12 cellular contexts compared by ENCODE assay signal in the genomic region with DNA sequence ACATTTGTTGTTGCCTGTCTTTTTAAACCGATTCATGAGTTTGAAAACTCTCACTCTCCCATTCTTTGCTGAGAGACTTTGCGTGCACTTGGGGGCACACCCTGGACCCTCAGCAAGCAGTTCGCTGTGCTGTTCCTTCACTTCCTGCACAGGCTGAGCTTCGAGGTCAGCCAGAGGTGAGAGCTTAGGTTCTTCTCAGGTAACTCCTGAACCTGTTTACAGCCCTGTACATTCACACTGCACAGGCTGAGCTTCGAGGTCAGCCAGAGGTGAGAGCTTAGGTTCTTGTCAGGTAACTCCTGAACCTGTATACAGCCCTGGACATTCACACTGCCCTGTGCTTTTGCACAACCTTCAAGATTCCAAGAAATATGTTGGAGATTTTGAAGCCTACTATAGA. TPM values are rescaled to one million over a fixed set of nuclear protein-coding genes. Genes with fewer than 3 reads are reported as not detected.
DNase-seq lines count a peak whose midpoint lies in the region; ATAC-seq, FAIRE-seq and TF ChIP-seq lines count a peak whose summit lies in the region.
"Had no signal": no experiment of that assay in that cellular context is flagged by ENCODE, and none has a peak within 500 bp of the region (broad histone marks: within the 10 kb centered on the region; RNA-seq: fewer than 3 reads in every experiment).

No MANE protein-coding gene starts in this region.

- H2AFZ ChIP-seq in HepG2 (ENCODE audit: low read length): no peak overlapping the region

- no peak for TF ChIP-seq RAD21 in HepG2 (CRISPR knock-in tag; IDR thresholded peaks at IDR 0.05)

- POLR2A ChIA-PET in HepG2 (lab: Yijun Ruan, JAX): no interaction called here

- H3K4me3 Mint-ChIP-seq in type B pancreatic cell: peak overlapping the region; percentile 23

- no peaks in the 10 kb centered on the region for H3K9me3 Mint-ChIP-seq in type B pancreatic cell

- TF ChIP-seq POLR2A in right lobe of liver (IDR thresholded peaks at IDR 0.05): no peak
- no peak for TF ChIP-seq POLR2A in HepG2 (IDR thresholded peaks at IDR 0.05; ENCODE audit: insufficient read depth in 1 of 2, low read depth in 2 of 2, low read length in 2 of 2)
- no peak for TF ChIP-seq POLR2A in Peyer's patch (IDR thresholded peaks at IDR 0.05)
- no peak for TF ChIP-seq POLR2A in vagina (IDR thresholded peaks at IDR 0.05)

- no peaks in the 10 kb centered on the region for H3K79me2 ChIP-seq in HepG2 (ENCODE audit: insufficient read depth, low read length)

- no peak for FAIRE-seq in HepG2 (lab: Jason Lieb, UNC)

- H3K4me2 ChIP-seq in HepG2 (ENCODE audit: low read depth, low read length): no peak overlapping the region

- no peaks in the 10 kb centered on the region for H3K27me3 Mint-ChIP-seq in type B pancreatic cell

- H3K27ac ChIP-seq in right lobe of liver: no peak overlapping the region
- no peak overlapping the region for H3K27ac ChIP-seq in HepG2 (ENCODE audit: extremely low read length, insufficient read depth, low read length)
- H3K27ac ChIP-seq in Peyer's patch: peak overlapping the region; percentile 49 to 71 (median 58)
- peak overlapping the region; percentile 69 for H3K27ac ChIP-seq in effector memory CD4-positive, alpha-beta T cell (ENCODE audit: insufficient read depth, low read length, poor library complexity, severe bottlenecking)
- H3K27ac ChIP-seq in vagina: no peak overlapping the region

- intact Hi-C loops in right lobe of liver (cut with DNase I): no loop called here
- intact Hi-C loops in HepG2 (cut with micrococcal nuclease; ENCODE audit: unreplicated experiment): no loop called here
- intact Hi-C loops in vagina (cut with DNase I): no loop called here

- H3K9me3 ChIP-seq in right lobe of liver (no peaks in the 10 kb centered on the region), HepG2 (ENCODE audit: low read length) (no peaks in the 10 kb centered on the region), Peyer's patch (no peaks in the 10 kb centered on the region), vagina (no peaks in the 10 kb centered on the region)
- H3K9me3 ChIP-seq in effector memory CD4-positive, alpha-beta T cell (ENCODE audit: control insufficient read depth, low read length): no peaks in the 10 kb centered on the region

- CTCF ChIA-PET in HepG2 (lab: Yijun Ruan, JAX; ENCODE audit: low intra/inter-chr PET ratio, low total read pairs): no interaction called here

- in situ Hi-C loops in HepG2 (cut with HindIII; ENCODE audit: extremely low pct_ligation_motif_present, low pct_unique_long_range_greater_than_20kb): no loop called here
- in situ Hi-C loops in GM13976 (cut with MboI; ENCODE audit: low sequenced_read_pairs, unreplicated experiment): loop anchor here (10.0 kb wide), 1 partner anchor 182 kb away; no protein-coding TSS in a partner anchor

- no peaks in the 10 kb centered on the region for H4K20me1 ChIP-seq in HepG2 (ENCODE audit: insufficient read depth, low read length)

- H3K4me1 Mint-ChIP-seq in type B pancreatic cell (ENCODE audit: unreplicated experiment): no peaks in the 10 kb centered on the region

- ATAC-seq in right lobe of liver: peak in 3 of 4 donors; percentile 40 to 47 (median 44)
- no peak for ATAC-seq in HepG2

- no peak for TF ChIP-seq CTCF in right lobe of liver (IDR thresholded peaks at IDR 0.05)
- TF ChIP-seq CTCF in HepG2 (CRISPR knock-in tag; IDR thresholded peaks at IDR 0.05): no peak
- no peak for TF ChIP-seq CTCF in Peyer's patch (IDR thresholded peaks at IDR 0.05)
- no peak for TF ChIP-seq CTCF in type B pancreatic cell (conservative IDR thresholded peaks at IDR 0.05)
- no peak for TF ChIP-seq CTCF in vagina (IDR thresholded peaks at IDR 0.05)
- TF ChIP-seq CTCF in GM13976 (IDR thresholded peaks at IDR 0.05; ENCODE audit: borderline replicate concordance, control extremely low read depth, extremely low read depth, insufficient read depth, missing control alignments): no peak

- TF ChIP-seq EP300 in HepG2 (IDR thresholded peaks at IDR 0.05; ENCODE audit: low read depth in 2 of 2, low read length in 2 of 2): no peak
- TF ChIP-seq EP300 in HepG2 (CRISPR knock-in tag; IDR thresholded peaks at IDR 0.05; ENCODE audit: borderline replicate concordance): no peak

- no peak overlapping the region for H3K4me3 ChIP-seq in right lobe of liver
- no peak overlapping the region for H3K4me3 ChIP-seq in HepG2 (replicated peaks in 1 of 3; ENCODE audit: insufficient read depth in 1 of 3, low read depth in 2 of 3, low read length in 3 of 3)
- no peak overlapping the region for H3K4me3 ChIP-seq in Peyer's patch
- H3K4me3 ChIP-seq in effector memory CD4-positive, alpha-beta T cell (ENCODE audit: insufficient read depth, low read depth, low read length, poor library complexity, severe bottlenecking): peak overlapping the region; percentile 15
- no peak overlapping the region for H3K4me3 ChIP-seq in vagina

- DNase-seq in right lobe of liver (no peak), HepG2 (ENCODE audit: low spot score) (no peak), Peyer's patch (peak in 2 of 3 donors; percentile 44 to 73), type B pancreatic cell (ENCODE audit: extremely low spot score, unreplicated experiment) (no peak), vagina (ENCODE audit: extremely low spot score in 2 of 2) (no peak), GM13976 (ENCODE audit: low spot score) (no peak), HuH-7.5 (ENCODE audit: low spot score) (no peak)
- peak in 1 of 3 donors; percentile 34 for DNase-seq in effector memory CD4-positive, alpha-beta T cell
- DNase-seq: C1 segment of cervical spinal cord, cerebellar nuclear complex, NCI-H446 treated with DMSO at 0.1 percent for 48 hours had no signal

- H3K27ac Mint-ChIP-seq in type B pancreatic cell: peak overlapping the region; percentile 83

- no peaks in the 10 kb centered on the region for H3K36me3 Mint-ChIP-seq in type B pancreatic cell

- H3K9ac ChIP-seq in HepG2 (ENCODE audit: insufficient read depth, low read depth, low read length): no peak overlapping the region

- H3K4me1 ChIP-seq in right lobe of liver: no peaks in the 10 kb centered on the region
- no peaks in the 10 kb centered on the region for H3K4me1 ChIP-seq in HepG2 (ENCODE audit: insufficient read depth, low read length)
- H3K4me1 ChIP-seq in Peyer's patch: peaks cover 0 to 16% (median 2%) of the 10 kb centered on the region in 4 donors
- H3K4me1 ChIP-seq in effector memory CD4-positive, alpha-beta T cell (ENCODE audit: control insufficient read depth, insufficient read depth, low read length, poor library complexity, severe bottlenecking): peaks cover 30% of the 10 kb centered on the region
- H3K4me1 ChIP-seq in vagina: peaks cover 4% of the 10 kb centered on the region

- no peaks in the 10 kb centered on the region for H3K36me3 ChIP-seq in right lobe of liver
- no peaks in the 10 kb centered on the region for H3K36me3 ChIP-seq in HepG2 (replicated peaks in 1 of 2; ENCODE audit: control insufficient read depth in 1 of 2, insufficient read depth in 2 of 2, low read length in 2 of 2)
- no peaks in the 10 kb centered on the region for H3K36me3 ChIP-seq in Peyer's patch
- no peaks in the 10 kb centered on the region for H3K36me3 ChIP-seq in effector memory CD4-positive, alpha-beta T cell (ENCODE audit: control insufficient read depth, insufficient read depth, low read length)
- H3K36me3 ChIP-seq in vagina: no peaks in the 10 kb centered on the region

- WGBS in right lobe of liver (ENCODE audit: insufficient coverage, low coverage, low lambda C conversion rate, missing lambda C conversion rate): 34% methylated on average over 4 of the region's 5 CpGs
- under 1% methylated on average over 5 of the region's 5 CpGs for WGBS in HepG2 (ENCODE audit: low lambda C conversion rate)

- BruUV-seq in HepG2 (replicated peaks; lab: Mats Ljungman, UMichigan): no TSS peak

- peaks cover 0 to 5% of the 10 kb centered on the region in 2 donors for H3K27me3 ChIP-seq in right lobe of liver
- H3K27me3 ChIP-seq in HepG2 (ENCODE audit: control insufficient read depth in 1 of 2, insufficient read depth in 2 of 2, low read length in 2 of 2): peaks cover 0 to 10% of the 10 kb centered on the region in 2 experiments; a peak in 1 of 5 replicates
- no peaks in the 10 kb centered on the region for H3K27me3 ChIP-seq in Peyer's patch
- no peaks in the 10 kb centered on the region for H3K27me3 ChIP-seq in effector memory CD4-positive, alpha-beta T cell (replicated peaks; ENCODE audit: control insufficient read depth, insufficient read depth, low read length, poor library complexity, severe bottlenecking)
- no peaks in the 10 kb centered on the region for H3K27me3 ChIP-seq in vagina

RNA-seq across cellular contexts. Expression of a gene that starts 9.8 kb away (rescaled TPM):
- total RNA-seq in right lobe of liver (under 1 TPM in 2 of 6 experiments, not detected in 4; 0.56 to 0.60 TPM), HepG2 (2016; rRNA removed; fragmentation: Illumina TruSeq; extraction: Trizol) (not detected in 2 replicates), Peyer's patch (1 to 10 TPM in 2 of 4 donors, not detected in 2; 4.1 to 4.2 TPM), type B pancreatic cell (ENCODE audit: low replicate concordance) (not detected in 2 replicates), vagina (not detected)
- total RNA-seq in HepG2 (2016; cell fraction: cytosol; rRNA removed; fragmentation: Illumina TruSeq; extraction: Trizol; ENCODE audit: low read depth): not detected in 2 replicates
- total RNA-seq in HepG2 (2016; cell fraction: insoluble cytoplasmic fraction; rRNA removed; fragmentation: Illumina TruSeq; extraction: Trizol): not detected in 2 replicates
- total RNA-seq in HepG2 (2016; cell fraction: membrane; rRNA removed; fragmentation: Illumina TruSeq; extraction: Trizol): not detected in 2 replicates
- not detected in 2 replicates for total RNA-seq in HepG2 (2016; cell fraction: nucleus; rRNA removed; fragmentation: Illumina TruSeq; extraction: Trizol)
- polyA plus RNA-seq in HepG2 (2011; rRNA removed): not detected in 2 replicates
- not detected in 2 replicates for polyA plus RNA-seq in HepG2 (2011; cell fraction: cytosol; rRNA removed)
- not detected in 2 replicates for polyA plus RNA-seq in HepG2 (2011; cell fraction: nucleus; rRNA removed)
- not detected in 2 replicates for polyA plus RNA-seq in HepG2 (2012)
- polyA plus RNA-seq in HepG2 (2016; cell fraction: cytosol; fragmentation: Illumina TruSeq; extraction: Trizol; ENCODE audit: low read depth): not detected in 2 replicates
- not detected in 2 replicates for polyA plus RNA-seq in HepG2 (2016; cell fraction: insoluble cytoplasmic fraction; fragmentation: Illumina TruSeq; extraction: Trizol; ENCODE audit: low read depth)
- not detected in 2 replicates for polyA plus RNA-seq in HepG2 (2016; cell fraction: membrane; fragmentation: Illumina TruSeq; extraction: Trizol; ENCODE audit: low read depth)
- polyA plus RNA-seq in HepG2 (2016; cell fraction: nucleus; fragmentation: Illumina TruSeq; extraction: Trizol; ENCODE audit: insufficient read depth, low read depth): not detected in 2 replicates
- polyA minus RNA-seq in HepG2 (2011; rRNA and poly(A)+ RNA removed; ENCODE audit: low replicate concordance): not detected in 2 replicates
- not detected in 2 replicates for polyA minus RNA-seq in HepG2 (2011; cell fraction: cytosol; rRNA and poly(A)+ RNA removed)
- polyA minus RNA-seq in HepG2 (2011; cell fraction: nucleus; rRNA and poly(A)+ RNA removed): not detected in 2 replicates
- total RNA-seq: pulmonary artery endothelial cell had no signal

RNA-seq across cellular contexts. Expression of a gene that starts 18.0 kb away (rescaled TPM):
- 1 to 10 TPM in 3 of 6 experiments, under 1 TPM in 3; 0.26 to 2.3 (median 1.0) TPM for total RNA-seq in right lobe of liver
- not detected in 2 replicates for total RNA-seq in HepG2 (2016; rRNA removed; fragmentation: Illumina TruSeq; extraction: Trizol)
- total RNA-seq in HepG2 (2016; cell fraction: cytosol; rRNA removed; fragmentation: Illumina TruSeq; extraction: Trizol; ENCODE audit: low read depth): not detected in 2 replicates
- not detected in 2 replicates for total RNA-seq in HepG2 (2016; cell fraction: insoluble cytoplasmic fraction; rRNA removed; fragmentation: Illumina TruSeq; extraction: Trizol)
- not detected in 2 replicates for total RNA-seq in HepG2 (2016; cell fraction: membrane; rRNA removed; fragmentation: Illumina TruSeq; extraction: Trizol)
- total RNA-seq in HepG2 (2016; cell fraction: nucleus; rRNA removed; fragmentation: Illumina TruSeq; extraction: Trizol): not detected in 2 replicates
- not detected in 2 replicates for polyA plus RNA-seq in HepG2 (2011; rRNA removed)
- not detected in 2 replicates for polyA plus RNA-seq in HepG2 (2011; cell fraction: cytosol; rRNA removed)
- polyA plus RNA-seq in HepG2 (2011; cell fraction: nucleus; rRNA removed): not detected in 2 replicates
- not detected in 2 replicates for polyA plus RNA-seq in HepG2 (2012)
- not detected in 2 replicates for polyA plus RNA-seq in HepG2 (2016; cell fraction: cytosol; fragmentation: Illumina TruSeq; extraction: Trizol; ENCODE audit: low read depth)
- polyA plus RNA-seq in HepG2 (2016; cell fraction: insoluble cytoplasmic fraction; fragmentation: Illumina TruSeq; extraction: Trizol; ENCODE audit: low read depth): not detected in 2 replicates
- not detected in 2 replicates for polyA plus RNA-seq in HepG2 (2016; cell fraction: membrane; fragmentation: Illumina TruSeq; extraction: Trizol; ENCODE audit: low read depth)
- not detected in 2 replicates for polyA plus RNA-seq in HepG2 (2016; cell fraction: nucleus; fragmentation: Illumina TruSeq; extraction: Trizol; ENCODE audit: insufficient read depth, low read depth)
- polyA minus RNA-seq in HepG2 (2011; rRNA and poly(A)+ RNA removed; ENCODE audit: low replicate concordance): not detected in 2 replicates
- not detected in 2 replicates for polyA minus RNA-seq in HepG2 (2011; cell fraction: cytosol; rRNA and poly(A)+ RNA removed)
- polyA minus RNA-seq in HepG2 (2011; cell fraction: nucleus; rRNA and poly(A)+ RNA removed): not detected in 2 replicates
- 10 to 100 TPM in 1 of 4 donors, 1 to 10 TPM in 3; 4.4 to 83.3 (median 9.1) TPM for total RNA-seq in Peyer's patch
- total RNA-seq in type B pancreatic cell (ENCODE audit: low replicate concordance): 0.19 and 1.6 TPM in 2 replicates
- total RNA-seq in vagina: 28.5 TPM

Comparison
In these comparisons a context has a peak if more than half of its experiments do, and no peak if none do; other contexts are left out.
1. DNase-seq: peak in Peyer's patch (2 of 3); none in right lobe of liver (0 of 3), HepG2 (single experiment), type B pancreatic cell (single experiment), vagina (0 of 2), GM13976 (single experiment) and HuH-7.5 (single experiment).
2. H3K27ac ChIP-seq: peak in Peyer's patch (4 of 4) and effector memory CD4-positive, alpha-beta T cell (single experiment); none in right lobe of liver (0 of 3), HepG2 (single experiment) and vagina (single experiment).